1 cellular context compared by ENCODE assay signal in genomic region chr4:143381171-143382118, GRCh38.
TF ChIP-seq lines count a peak whose summit lies in the region.

No MANE protein-coding gene starts in this region.

TF ChIP-seq in SK-N-SH, 30 proteins besides CTCF, POLR2A, EP300 and RAD21 (continued from another document):
- TF ChIP-seq USF2 (IDR thresholded peaks at IDR 0.05; ENCODE audit: borderline replicate concordance, low read depth, low read length) = no peak
- TF ChIP-seq TAF1 (IDR thresholded peaks at IDR 0.05; ENCODE audit: borderline replicate concordance, low read depth, low read length) = 0 out of 2 replicates have a peak, but pooled peaks have one; percentile 37
- TF ChIP-seq CHD2 (IDR thresholded peaks at IDR 0.05; ENCODE audit: low read length, partially characterized antibody) = no peak
- no peak for TF ChIP-seq SMC3 (IDR thresholded peaks at IDR 0.05; ENCODE audit: low read depth, low read length)
- TF ChIP-seq ZBTB33 (IDR thresholded peaks at IDR 0.05; ENCODE audit: borderline replicate concordance, low read depth) = no peak
- no peak for TF ChIP-seq RCOR1 (IDR thresholded peaks at IDR 0.05; ENCODE audit: low read length)
- peak; percentile 64; the same call in 1 of the 2 replicates for TF ChIP-seq POLR2AphosphoS5 (IDR thresholded peaks at IDR 0.05; ENCODE audit: low read depth, low read length)
- TF ChIP-seq USF1 (IDR thresholded peaks at IDR 0.05; ENCODE audit: borderline replicate concordance, low read depth) = no peak
- peak; percentile 70; the same call in 1 of the 2 replicates for TF ChIP-seq TCF12 (IDR thresholded peaks at IDR 0.05)
- TF ChIP-seq MAX (IDR thresholded peaks at IDR 0.05; ENCODE audit: low read depth) = peak; percentile 74
- no peak for TF ChIP-seq IRF3 (IDR thresholded peaks at IDR 0.05; ENCODE audit: low read depth, low read length)
